7 cellular contexts compared by ENCODE assay signal in genomic region chr20:44966030-44966961, GRCh38. TPM values are rescaled to one million over a fixed set of nuclear protein-coding genes. Genes with fewer than 3 reads are reported as not detected.
DNase-seq lines count a peak whose midpoint lies in the region; ATAC-seq and TF ChIP-seq lines count a peak whose summit lies in the region.

STK4 (plus strand) TSS chr20:44966512; CDS start chr20:44966569, 57 bp downstream.

- DNase-seq in NCI-H2081 (lab: John Stamatoyannopoulos, UW) = peak; percentile 94 to 95
- peak; percentile 91 for DNase-seq in T1000 (lab: John Stamatoyannopoulos, UW)
- DNase-seq in astrocyte of the spinal cord (ENCODE audit: low read depth, low spot score) = peak; percentile 93
- DNase-seq in hypothalamus (lab: John Stamatoyannopoulos, UW) = peak; percentile 59 to 96 (median 88)
- peak; percentile 96 for DNase-seq in sciatic nerve (ENCODE audit: low spot score)

- ATAC-seq in GM18508 (IDR thresholded peaks at IDR 0.05; ENCODE audit: insufficient read depth, unreplicated experiment) (peak; percentile 30), HG03025 (IDR thresholded peaks at IDR 0.05; ENCODE audit: low FRiP score, unreplicated experiment) (peak; percentile 62), sciatic nerve (peak; percentile 99)

- intact Hi-C loops in sciatic nerve (cut with DNase I) = no loop called here

- peak; percentile 49 for TF ChIP-seq CTCF in astrocyte of the spinal cord (IDR thresholded peaks at IDR 0.05; ENCODE audit: low read depth, low read length)

- in situ Hi-C loops in astrocyte of the spinal cord (cut with HindIII; ENCODE audit: low sequenced_read_pairs) = no loop called here

- H3K4me3 ChIP-seq in astrocyte of the spinal cord (ENCODE audit: low read depth, low read length) = peak within 1 kb of the TSS; percentile 98

RNA-seq across cellular contexts. Expression of gene STK4, which starts in this region (rescaled TPM):
- total RNA-seq in sciatic nerve = 43.8 TPM

Comparison
In these comparisons a context has a peak if more than half of its experiments do, and no peak if none do; other contexts are left out.
1. Peak in every context shown above with its lines: DNase-seq, ATAC-seq and H3K4me3 ChIP-seq.
2. ATAC-seq: peak in every context shown above with its lines; median percentile 99 in sciatic nerve; 62 in HG03025; 30 in GM18508.